25 cellular contexts compared by ENCODE assay signal in the genomic region with DNA sequence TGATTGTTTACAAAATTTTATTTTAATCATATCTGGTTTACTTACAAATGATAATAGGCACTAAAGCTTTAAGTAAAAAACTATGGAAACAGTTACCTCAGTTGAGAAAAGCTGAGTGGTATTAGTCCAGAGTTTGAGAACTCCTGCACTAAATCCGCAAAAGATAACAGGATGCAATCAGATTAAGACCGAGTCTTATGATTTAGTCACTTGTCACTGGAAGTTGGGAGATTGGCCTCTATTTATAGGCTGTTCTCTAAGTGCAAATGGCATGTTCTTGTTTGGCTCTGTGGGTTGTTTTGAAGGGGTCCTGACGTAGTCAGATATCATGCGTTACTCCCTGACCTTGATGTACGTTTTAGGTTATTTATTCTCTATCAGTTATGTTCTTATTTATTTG.
"Had no signal": no experiment of that assay in that cellular context is flagged by ENCODE, and none has a peak within 500 bp of the region (broad histone marks: within the 10 kb centered on the region; RNA-seq: fewer than 3 reads in every experiment).

No MANE protein-coding gene starts in this region.

- H3K4me3 ChIP-seq: adrenal gland, SJSA1 had no signal

- H3K36me3 ChIP-seq: adrenal gland, SJSA1 had no signal

- H3K27ac ChIP-seq: adrenal gland, SJSA1 had no signal

- H3K27me3 ChIP-seq: adrenal gland, SJSA1 had no signal

- H3K4me1 ChIP-seq: adrenal gland had no signal

- DNase-seq: activated CD4-positive, alpha-beta T cell treated with anti-CD3 and anti-CD28 coated beads for 4 hours; activated CD8-positive, alpha-beta memory T cell treated with anti-CD3 and anti-CD28 coated beads, Interleukin-2, amount 50 U/mL, for 48 hours; activated CD8-positive, alpha-beta T cell treated with anti-CD3 and anti-CD28 coated beads, Interleukin-2, amount 10 ng/mL, durations not matched to agents 7 days and 5 days; activated naive CD4-positive, alpha-beta T cell treated with anti-CD3 and anti-CD28 coated beads, Interleukin-2, amount 50 U/mL, for 16 hours; activated naive CD8-positive, alpha-beta T cell treated with anti-CD3 and anti-CD28 coated beads, Interleukin-2, amount 10 ng/mL, durations not matched to agents 7 days and 5 days; activated T-cell treated with anti-CD3 and anti-CD28 coated beads, Interleukin-2, amount 50 U/mL, for 1 hour; adrenal gland; aorta; IMR-90; KG1; NCI-H1048; NCI-H146; NCI-H1930; NCI-H2107; NCI-H2171 treated with DMSO at 0.1 percent for 48 hours; NCI-H226; NCI-H526; NCI-H774; NK-92 treated with Interleukin-12 subunit alpha and Interleukin-12 subunit beta, amount 100 ng/mL, for 24 hours; OCI-M1; RPMI8226; SHP77 had no signal

- H3K9me3 ChIP-seq: adrenal gland, SJSA1 had no signal

- ATAC-seq: activated CD4-positive, CD25-positive, alpha-beta regulatory T cell treated with anti-CD3 and anti-CD28 coated beads, Interleukin-2, amount 50 U/mL, for 24 hours; activated CD8-positive, alpha-beta T cell treated with anti-CD3 and anti-CD28 coated beads, Interleukin-2, amount 10 ng/mL, durations not matched to agents 7 days and 5 days; Panc1 had no signal
